ENCODE assay signal across 8 cellular contexts in genomic region chr6:46014511-46015118, GRCh38. TPM values are rescaled to one million over a fixed set of nuclear protein-coding genes. Genes with fewer than 3 reads are reported as not detected.
DNase-seq lines count a peak whose midpoint lies in the region; ATAC-seq and TF ChIP-seq lines count a peak whose summit lies in the region.

No MANE protein-coding gene starts in this region.

- H3K4me3 ChIP-seq in Caco-2 (ENCODE audit: low read depth, low read length), result peak overlapping the region; percentile 59

- POLR2A ChIA-PET in Caco-2 (lab: Charles Lee), result no interaction called here

- H3K27ac Mint-ChIP-seq in Caco-2 (ENCODE audit: unreplicated experiment), result peak overlapping the region; percentile 10
- H3K27ac Mint-ChIP-seq in effector memory CD8-positive, alpha-beta T cell, result peak overlapping the region; percentile 84 to 94
- H3K27ac Mint-ChIP-seq in natural killer cell treated with Interleukin-12 subunit alpha and Interleukin-12 subunit beta and Interleukin-15 and Interleukin-18, amount 100 ng/mL, for 72 hours, result peak overlapping the region in 1 of 2 donors; percentile 41

- peaks cover 32% of the 10 kb centered on the region for H3K4me1 ChIP-seq in Caco-2

- CTCF ChIA-PET in Caco-2 (lab: Charles Lee), result no interaction called here

- TSS peak; percentile 51 for BruUV-seq in Caco-2 (replicated peaks; lab: Mats Ljungman, UMichigan)

- peaks cover 2% of the 10 kb centered on the region for H3K27me3 Mint-ChIP-seq in Caco-2 (ENCODE audit: insufficient read depth, unreplicated experiment)
- H3K27me3 Mint-ChIP-seq in effector memory CD8-positive, alpha-beta T cell, result peaks cover 0 to 14% of the 10 kb centered on the region in 2 donors
- H3K27me3 Mint-ChIP-seq in natural killer cell treated with Interleukin-12 subunit alpha and Interleukin-12 subunit beta and Interleukin-15 and Interleukin-18, amount 100 ng/mL, for 72 hours, result peaks cover 15 to 25% of the 10 kb centered on the region in 2 donors

- intact Hi-C loops in Caco-2 (cut with micrococcal nuclease; ENCODE audit: unreplicated experiment), result loop anchor here (1.0 to 2.0 kb wide), 2 partner anchors 62 to 84 kb away; no protein-coding TSS in a partner anchor

- H3K9me3 Mint-ChIP-seq in Caco-2 (ENCODE audit: unreplicated experiment), result peaks cover 13% of the 10 kb centered on the region
- no peaks in the 10 kb centered on the region for H3K9me3 Mint-ChIP-seq in effector memory CD8-positive, alpha-beta T cell
- H3K9me3 Mint-ChIP-seq in natural killer cell treated with Interleukin-12 subunit alpha and Interleukin-12 subunit beta and Interleukin-15 and Interleukin-18, amount 100 ng/mL, for 72 hours, result peaks cover 5% of the 10 kb centered on the region

- in situ Hi-C loops in GM13976 (cut with MboI; ENCODE audit: low sequenced_read_pairs, unreplicated experiment), result no loop called here

- H3K4me1 Mint-ChIP-seq in Caco-2 (ENCODE audit: low read depth, unreplicated experiment), result peaks cover 6% of the 10 kb centered on the region
- peaks cover 43 to 59% of the 10 kb centered on the region in 2 donors for H3K4me1 Mint-ChIP-seq in effector memory CD8-positive, alpha-beta T cell (ENCODE audit: low read depth in 2 of 2)
- peaks cover 38 to 50% of the 10 kb centered on the region in 2 donors for H3K4me1 Mint-ChIP-seq in natural killer cell treated with Interleukin-12 subunit alpha and Interleukin-12 subunit beta and Interleukin-15 and Interleukin-18, amount 100 ng/mL, for 72 hours (ENCODE audit: low read depth in 2 of 2)

- DNase-seq in Caco-2, result peak; percentile 34 to 48
- DNase-seq in T follicular helper cell (ENCODE audit: low read depth), result peak; percentile 7
- DNase-seq in effector memory CD8-positive, alpha-beta T cell, result peak in 2 of 3 experiments; percentile 8 to 9
- no peak for DNase-seq in natural killer cell treated with Interleukin-12 subunit alpha and Interleukin-12 subunit beta and Interleukin-15 and Interleukin-18, amount 100 ng/mL, for 72 hours (ENCODE audit: low spot score)
- no peak for DNase-seq in GM13976 (ENCODE audit: low spot score)
- DNase-seq in midbrain (lab: John Stamatoyannopoulos, UW), result no peak
- no peak for DNase-seq in NCI-H2196 treated with DMSO at 0.1 percent for 48 hours (lab: John Stamatoyannopoulos, UW; ENCODE audit: unreplicated experiment)

- H3K4me3 Mint-ChIP-seq in Caco-2 (ENCODE audit: unreplicated experiment), result peak overlapping the region; percentile 65
- H3K4me3 Mint-ChIP-seq in effector memory CD8-positive, alpha-beta T cell, result peak overlapping the region; percentile 84 to 92
- peak overlapping the region; percentile 63 for H3K4me3 Mint-ChIP-seq in natural killer cell treated with Interleukin-12 subunit alpha and Interleukin-12 subunit beta and Interleukin-15 and Interleukin-18, amount 100 ng/mL, for 72 hours

- H3K36me3 Mint-ChIP-seq in Caco-2 (ENCODE audit: insufficient read depth, unreplicated experiment), result no peaks in the 10 kb centered on the region
- peaks cover 9% of the 10 kb centered on the region for H3K36me3 Mint-ChIP-seq in effector memory CD8-positive, alpha-beta T cell (ENCODE audit: insufficient read depth)
- H3K36me3 Mint-ChIP-seq in natural killer cell treated with Interleukin-12 subunit alpha and Interleukin-12 subunit beta and Interleukin-15 and Interleukin-18, amount 100 ng/mL, for 72 hours, result peaks cover 6% of the 10 kb centered on the region

- no peaks in the 10 kb centered on the region; the same call in 1 of the 2 replicates for H3K9me3 ChIP-seq in Caco-2

- no peak for TF ChIP-seq CTCF in Caco-2 (IDR thresholded peaks at IDR 0.05; ENCODE audit: insufficient read depth in 1 of 2, low read depth in 1 of 2, low read length in 1 of 2, severe bottlenecking in 1 of 2, unreplicated experiment in 1 of 2)
- no peak for TF ChIP-seq CTCF in GM13976 (IDR thresholded peaks at IDR 0.05; ENCODE audit: borderline replicate concordance, control extremely low read depth, extremely low read depth, insufficient read depth, missing control alignments)

- H3K27me3 ChIP-seq in Caco-2 (replicated peaks; ENCODE audit: control insufficient read depth, insufficient read depth, low read length), result no peaks in the 10 kb centered on the region

- H3K36me3 ChIP-seq in Caco-2 (ENCODE audit: control insufficient read depth, insufficient read depth, low read length), result no peaks in the 10 kb centered on the region

- no peak for ATAC-seq in effector memory CD8-positive, alpha-beta T cell (replicated peaks)
- no peak for ATAC-seq in natural killer cell treated with Interleukin-12 subunit alpha and Interleukin-12 subunit beta and Interleukin-15 and Interleukin-18, amount 100 ng/mL, for 72 hours
- ATAC-seq in HG03139 (IDR thresholded peaks at IDR 0.05; ENCODE audit: unreplicated experiment), result no peak

RNA-seq across cellular contexts. Expression of gene CLIC5, which starts 1.0 kb away (rescaled TPM):
- 15.1 and 15.6 TPM in 2 replicates for total RNA-seq in Caco-2 (2022)
- total RNA-seq in natural killer cell treated with Interleukin-12 subunit alpha and Interleukin-12 subunit beta and Interleukin-15 and Interleukin-18, amount 100 ng/mL, for 72 hours, result 1 to 10 TPM in 1 of 2 donors, under 1 TPM in 1; 0.38 to 3.8 TPM

Comparison
In these comparisons a context has a peak if more than half of its experiments do, and no peak if none do; other contexts are left out.
1. DNase-seq: peak in Caco-2 (2 of 2), T follicular helper cell (single experiment) and effector memory CD8-positive, alpha-beta T cell (2 of 3); none in natural killer cell treated with Interleukin-12 subunit alpha and Interleukin-12 subunit beta and Interleukin-15 and Interleukin-18, amount 100 ng/mL, for 72 hours (single experiment), GM13976 (single experiment), midbrain (single experiment) and NCI-H2196 treated with DMSO at 0.1 percent for 48 hours (single experiment).
2. Peak in every context shown above with its lines, with median percentiles within 50 percentile points of each other: H3K4me3 Mint-ChIP-seq.